ENCODE assay signal across 8 cellular contexts in the genomic region with DNA sequence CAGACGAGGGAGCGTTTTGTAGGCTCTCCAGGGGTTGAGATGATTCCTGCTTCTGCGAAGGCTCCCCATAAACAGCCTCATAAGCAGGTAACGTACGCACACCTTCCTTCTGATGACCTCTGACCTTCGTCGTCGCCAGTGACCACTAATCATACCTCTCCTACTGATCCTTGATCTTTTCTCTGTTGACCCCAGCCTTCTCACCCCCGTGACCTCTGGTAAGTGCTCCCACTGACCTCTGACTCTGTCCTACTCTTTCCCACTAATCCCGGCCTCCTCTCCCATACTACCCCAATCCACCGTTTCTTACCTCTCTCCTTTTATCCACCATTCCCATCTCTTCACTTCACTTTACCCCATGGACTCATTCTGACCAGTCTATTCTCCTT. TPM values are rescaled to one million over a fixed set of nuclear protein-coding genes. Genes with fewer than 3 reads are reported as not detected.
DNase-seq lines count a peak whose midpoint lies in the region; ATAC-seq and TF ChIP-seq lines count a peak whose summit lies in the region.

No MANE protein-coding gene starts in this region.

- no peak for TF ChIP-seq CTCF in AG04450 (IDR thresholded peaks at IDR 0.05; ENCODE audit: low read depth, low read length)
- TF ChIP-seq CTCF in HL-60 (IDR thresholded peaks at IDR 0.05; ENCODE audit: insufficient read depth, low read length), result no peak
- TF ChIP-seq CTCF in breast epithelium (IDR thresholded peaks at IDR 0.05), result no peak

- H3K27ac ChIP-seq in AG04450 (ENCODE audit: low read depth, low read length), result no peak overlapping the region
- H3K27ac ChIP-seq in HL-60 (replicated peaks), result no peak overlapping the region
- peak overlapping the region; percentile 33 to 87 for H3K27ac ChIP-seq in breast epithelium

- H3K27me3 Mint-ChIP-seq in naive B cell, result peaks cover 10 to 20% (median 19%) of the 10 kb centered on the region in 3 donors

- peak overlapping the region in 5 of 6 donors; percentile 72 to 97 (median 83) for H3K27ac Mint-ChIP-seq in naive B cell

- H3K4me3 ChIP-seq in AG04450 (ENCODE audit: low read depth, low read length), result peak overlapping the region; percentile 57
- peak overlapping the region; percentile 8 for H3K4me3 ChIP-seq in HL-60 (replicated peaks; ENCODE audit: insufficient read depth, low read length)
- H3K4me3 ChIP-seq in breast epithelium, result peak overlapping the region in 2 of 3 donors; percentile 78 to 88

- no peaks in the 10 kb centered on the region for H3K36me3 ChIP-seq in breast epithelium

- no peaks in the 10 kb centered on the region for H3K36me3 Mint-ChIP-seq in naive B cell

- H3K9me3 Mint-ChIP-seq in naive B cell, result peaks cover 0 to 1% (median 0%) of the 10 kb centered on the region in 7 donors

- H3K4me3 Mint-ChIP-seq in naive B cell, result peak overlapping the region; percentile 87 to 94 (median 90)

- POLR2A ChIA-PET in AG04450 (lab: Yijun Ruan, JAX), result interaction anchor here (0.6 kb wide), 1 partner anchor 12 kb away, joined by 3 read pairs; no protein-coding TSS in a partner anchor

- no peak for DNase-seq in AG04450 (ENCODE audit: low read depth, low spot score)
- no peak for DNase-seq in HL-60 (ENCODE audit: low read depth in 1 of 2, low spot score in 1 of 2)
- DNase-seq in breast epithelium (ENCODE audit: low spot score in 2 of 2), result no peak
- DNase-seq in naive B cell, result no peak
- no peak for DNase-seq in NCI-H2196 treated with DMSO at 0.1 percent for 48 hours (lab: John Stamatoyannopoulos, UW; ENCODE audit: unreplicated experiment)
- no peak for DNase-seq in posterior cingulate gyrus

- TF ChIP-seq POLR2A in breast epithelium (IDR thresholded peaks at IDR 0.05), result no peak

- intact Hi-C loops in breast epithelium (cut with DNase I; ENCODE audit: low total_unique reads), result no loop called here
- intact Hi-C loops in posterior cingulate gyrus (cut with DNase I), result loop anchor here (5.0 kb wide), 2 partner anchors 43 to 132 kb away; a partner anchor contains a TSS

- ATAC-seq in naive B cell (ENCODE audit: low read depth in 2 of 2) (no peak), HG02870 (IDR thresholded peaks at IDR 0.05; ENCODE audit: unreplicated experiment) (no peak), HG03108 (IDR thresholded peaks at IDR 0.05; ENCODE audit: unreplicated experiment) (no peak)

- peaks cover 27 to 40% (median 36%) of the 10 kb centered on the region in 3 donors for H3K4me1 Mint-ChIP-seq in naive B cell

- CTCF ChIA-PET in AG04450 (lab: Charles Lee), result interaction anchor here (2.1 kb wide), 1 partner anchor 55 kb away, joined by 7 read pairs; no protein-coding TSS in a partner anchor

- no peaks in the 10 kb centered on the region for H3K4me1 ChIP-seq in breast epithelium

- H3K27me3 ChIP-seq in AG04450 (ENCODE audit: control insufficient read depth, insufficient read depth, low read length) (peaks cover 9% of the 10 kb centered on the region), HL-60 (ENCODE audit: insufficient read depth, poor library complexity, severe bottlenecking) (peaks cover 4% of the 10 kb centered on the region), breast epithelium (no peaks in the 10 kb centered on the region)

- no peaks in the 10 kb centered on the region; the same call in 1 of the 2 replicates for H3K9me3 ChIP-seq in AG04450 (ENCODE audit: control insufficient read depth, insufficient read depth, low read length)
- H3K9me3 ChIP-seq in breast epithelium, result no peaks in the 10 kb centered on the region

RNA-seq across cellular contexts. Expression of a gene that starts 0.4 kb away (rescaled TPM):
- polyA plus RNA-seq in AG04450 (2011; rRNA removed), result not detected in 2 replicates
- polyA minus RNA-seq in AG04450 (2011; rRNA and poly(A)+ RNA removed), result 0.22 TPM in 1 of 2 replicates, not detected in the other
- total RNA-seq in breast epithelium, result 1 to 10 TPM in 2 of 3 donors, not detected in 1; 1.6 to 3.2 TPM
- not detected for polyA plus RNA-seq in naive B cell (ENCODE audit: low read depth in 6 of 6)

RNA-seq across cellular contexts. Expression of a gene that starts 0.6 kb away (rescaled TPM):
- 8.0 and 9.8 TPM in 2 replicates for polyA plus RNA-seq in AG04450 (2011; rRNA removed)
- 9.6 and 10.6 TPM in 2 replicates for polyA minus RNA-seq in AG04450 (2011; rRNA and poly(A)+ RNA removed)
- 1 to 10 TPM; 8.2 to 9.2 (median 9.0) TPM for total RNA-seq in breast epithelium
- 1 to 10 TPM in 3 of 6 donors, under 1 TPM in 3; 0.80 to 1.5 (median 1.1) TPM for polyA plus RNA-seq in naive B cell (ENCODE audit: low read depth in 6 of 6)

Comparison
In these comparisons a context has a peak if more than half of its experiments do, and no peak if none do; other contexts are left out.
1. H3K27ac ChIP-seq: peak in breast epithelium (2 of 2); none in AG04450 (single experiment) and HL-60 (single experiment).
2. H3K4me3 ChIP-seq: peak in every context shown above with its lines; median percentile 83 in breast epithelium; 57 in AG04450; 8 in HL-60.